19 cellular contexts compared by ENCODE assay signal in the genomic region with DNA sequence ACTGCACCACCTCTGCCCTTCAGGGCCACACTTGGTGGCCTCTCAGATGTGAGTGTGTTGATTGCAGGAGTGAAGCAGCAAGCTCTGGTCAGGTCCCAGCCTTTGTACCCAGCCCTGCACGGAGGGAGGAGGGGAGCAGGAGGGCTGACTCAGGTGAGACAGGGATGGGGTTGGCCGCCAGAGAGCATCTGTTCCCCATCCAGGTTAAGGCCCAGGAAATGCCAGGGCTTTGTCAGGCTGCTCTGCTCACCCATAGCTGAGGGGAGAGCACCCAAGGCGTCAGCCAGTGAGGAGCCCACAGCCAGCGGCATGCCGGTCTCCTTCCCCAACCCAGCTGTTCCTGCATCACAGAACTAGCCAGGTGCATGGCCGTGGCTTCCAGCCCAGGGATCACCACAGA.
"Had no signal": no experiment of that assay in that cellular context is flagged by ENCODE, and none has a peak within 500 bp of the region (broad histone marks: within the 10 kb centered on the region; RNA-seq: fewer than 3 reads in every experiment).

No MANE protein-coding gene starts in this region.

- H3K4me2 ChIP-seq: hepatocyte had no signal

- H3K27ac ChIP-seq: dorsolateral prefrontal cortex, hepatocyte, ovary, thoracic aorta, transverse colon had no signal

- H2AFZ ChIP-seq: hepatocyte had no signal

- H3K4me3 ChIP-seq: dorsolateral prefrontal cortex, hepatocyte, mucosa of descending colon, ovary, thoracic aorta, transverse colon had no signal

- H3K36me3 ChIP-seq: ovary, thoracic aorta, transverse colon had no signal

- H3K79me2 ChIP-seq: hepatocyte had no signal

- H3K4me1 ChIP-seq: transverse colon had no signal

- ATAC-seq: left colon; mucosa of descending colon; naive thymus-derived CD8-positive, alpha-beta T cell; right cardiac atrium; stimulated activated naive B cell treated with anti-CD40 and anti-IgM and Interleukin-4, amounts not matched to agents 10 μg/mL and 1 μg/mL and 100 μg/mL, for 72 hours; stimulated activated naive CD8-positive, alpha-beta T cell treated with anti-CD3 and anti-CD28 coated beads, Interleukin-15, amount 100 ng/mL, for 72 hours had no signal

- H3K9me3 ChIP-seq: mucosa of descending colon, ovary, thoracic aorta, transverse colon had no signal

- DNase-seq: cortex of kidney; dorsolateral prefrontal cortex; effector CD8-positive, alpha-beta T cell; foreskin melanocyte; head of caudate nucleus; left colon; mucosa of descending colon; naive thymus-derived CD8-positive, alpha-beta T cell; ovary; right cardiac atrium; stimulated activated CD4-positive, alpha-beta T cell treated with anti-CD3 and anti-CD28 coated beads, Interleukin-15, amount 100 ng/mL, for 24 hours; stimulated activated CD4-positive, alpha-beta T cell treated with anti-CD3 and anti-CD28 coated beads, Interleukin-1b, Interleukin-23, amount 100 ng/mL, for 48 hours; stimulated activated CD4-positive, alpha-beta T cell treated with anti-CD3 and anti-CD28 coated beads, Interleukin-4, amount 100 ng/mL, for 4 hours; stimulated activated naive B cell treated with anti-CD40 and anti-IgM and Interleukin-4, amounts not matched to agents 10 μg/mL and 1 μg/mL and 100 μg/mL, for 72 hours; stimulated activated naive CD8-positive, alpha-beta T cell treated with anti-CD3 and anti-CD28 coated beads, Interleukin-15, amount 100 ng/mL, for 72 hours; substantia nigra; transverse colon had no signal

- H3K27me3 ChIP-seq: dorsolateral prefrontal cortex, hepatocyte, ovary, transverse colon had no signal
